ENCODE assay signal across 25 cellular contexts in the genomic region with DNA sequence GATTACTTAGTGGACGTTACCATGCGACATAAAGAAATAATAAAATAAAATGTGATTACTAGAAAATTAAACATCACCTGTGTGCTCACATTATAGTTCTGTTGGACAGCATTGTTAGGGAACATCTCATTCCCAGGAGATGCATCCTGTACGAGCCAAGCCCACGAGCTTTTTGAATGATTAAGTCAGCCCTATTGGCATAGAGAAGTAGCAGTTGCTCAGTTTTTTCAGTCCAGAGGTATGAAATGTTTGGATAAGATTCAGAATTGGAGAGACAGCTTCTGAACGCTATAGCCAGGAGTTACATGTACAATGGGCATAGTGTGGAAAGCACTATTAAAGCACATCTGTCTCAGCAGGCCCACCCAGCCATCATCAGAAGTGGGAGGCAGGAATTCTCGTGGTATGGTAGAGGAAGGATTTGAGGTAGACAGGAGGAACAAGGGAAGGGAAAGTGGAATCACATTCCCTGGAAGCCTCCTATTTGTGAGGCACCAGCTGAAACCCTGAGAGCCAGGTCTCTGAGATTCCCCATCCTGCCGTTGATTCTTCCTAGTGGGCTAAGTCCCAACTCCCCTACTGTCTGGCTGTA. TPM values are rescaled to one million over a fixed set of nuclear protein-coding genes. Genes with fewer than 3 reads are reported as not detected.
DNase-seq lines count a peak whose midpoint lies in the region; ATAC-seq, FAIRE-seq and TF ChIP-seq lines count a peak whose summit lies in the region.
"Had no signal": no experiment of that assay in that cellular context is flagged by ENCODE, and none has a peak within 500 bp of the region (broad histone marks: within the 10 kb centered on the region; RNA-seq: fewer than 3 reads in every experiment).

No MANE protein-coding gene starts in this region.

- H3K27ac ChIP-seq in H9 (ENCODE audit: insufficient read length, low read depth, low read length), result peak overlapping the region; percentile 38
- peak overlapping the region; percentile 47 for H3K27ac ChIP-seq in keratinocyte (ENCODE audit: control insufficient read depth, insufficient read depth, low read length)
- H3K27ac ChIP-seq: heart right ventricle, sigmoid colon, upper lobe of left lung had no signal

- H3K18ac ChIP-seq in H9 (ENCODE audit: insufficient read length, low read depth, low read length), result no peak overlapping the region

- no peak overlapping the region for H3K4me2 ChIP-seq in H9 (ENCODE audit: insufficient read depth, insufficient read length, low read length)
- H3K4me2 ChIP-seq in keratinocyte (ENCODE audit: control insufficient read depth, extremely low read depth, insufficient read depth, low read depth, low read length), result no peak overlapping the region
- H3K4me2 ChIP-seq in skeletal muscle satellite cell (ENCODE audit: low read length), result peak overlapping the region; percentile 58

- H2AFZ ChIP-seq in H9 (ENCODE audit: low read length) (no peak overlapping the region), keratinocyte (ENCODE audit: control insufficient read depth, low read length) (no peak overlapping the region)

- H3K36me3 ChIP-seq in keratinocyte (ENCODE audit: control insufficient read depth in 2 of 2, extremely low read depth in 1 of 2, insufficient read depth in 2 of 2, low read length in 2 of 2) (peaks cover 0 to 4% of the 10 kb centered on the region in 2 experiments), skeletal muscle satellite cell (ENCODE audit: insufficient read depth, low read length) (peaks cover 5% of the 10 kb centered on the region)
- H3K36me3 ChIP-seq: heart right ventricle, sigmoid colon, upper lobe of left lung had no signal

- peaks cover 67% of the 10 kb centered on the region for H3K4me1 ChIP-seq in H9 (ENCODE audit: insufficient read depth, low read length)
- peaks cover 41% of the 10 kb centered on the region for H3K4me1 ChIP-seq in keratinocyte (ENCODE audit: control insufficient read depth, extremely low read depth, insufficient read depth, low read length)
- H3K4me1 ChIP-seq in skeletal muscle satellite cell (ENCODE audit: control insufficient read depth, insufficient read depth, low read length), result peaks cover 88% of the 10 kb centered on the region

- H3K36me3 Mint-ChIP-seq in H9 (ENCODE audit: insufficient read depth in 1 of 3, low read depth in 3 of 3), result no peaks in the 10 kb centered on the region; a peak in 2 of 7 replicates
- no peaks in the 10 kb centered on the region for H3K36me3 Mint-ChIP-seq in activated T-cell treated with anti-CD3 and anti-CD28 coated beads, Interleukin-2, amount 50 U/mL, for 24 hours (ENCODE audit: low read depth)

- H3K9me3 Mint-ChIP-seq in H9, result no peaks in the 10 kb centered on the region
- H3K9me3 Mint-ChIP-seq in activated T-cell treated with anti-CD3 and anti-CD28 coated beads, Interleukin-2, amount 50 U/mL, for 24 hours, result no peaks in the 10 kb centered on the region
- H3K9me3 Mint-ChIP-seq: dendritic cell treated with granulocyte-macrophage colony-stimulating factor and Interleukin-4, amounts not matched to agents 40 ng/mL and 50 ng/mL, for 4 days; neural crest cell had no signal

- H3K9me3 ChIP-seq in H9 (ENCODE audit: control insufficient read depth, low read depth, low read length), result no peaks in the 10 kb centered on the region
- H3K9me3 ChIP-seq in keratinocyte (ENCODE audit: control insufficient read depth, low read depth, low read length), result no peaks in the 10 kb centered on the region
- no peaks in the 10 kb centered on the region for H3K9me3 ChIP-seq in skeletal muscle satellite cell (replicated peaks; ENCODE audit: low read length)
- H3K9me3 ChIP-seq: heart right ventricle, sigmoid colon, upper lobe of left lung had no signal

- TF ChIP-seq CTCF in H9 (conservative IDR thresholded peaks at IDR 0.05) (no peak), astrocyte of the spinal cord (IDR thresholded peaks at IDR 0.05; ENCODE audit: low read depth, low read length) (no peak), keratinocyte (optimal IDR thresholded peaks at IDR 0.05 in 1 of 3, IDR thresholded peaks at IDR 0.05 in 1 of 3, conservative IDR thresholded peaks at IDR 0.05 in 1 of 3; ENCODE audit: extremely low read depth in 1 of 3, insufficient read depth in 2 of 3, low read length in 3 of 3) (no peak)

- no peaks in the 10 kb centered on the region for H3K27me3 ChIP-seq in H9 (ENCODE audit: insufficient read depth, low read length)
- H3K27me3 ChIP-seq in keratinocyte (ENCODE audit: control insufficient read depth, extremely low read depth, insufficient read depth, low read length), result no peaks in the 10 kb centered on the region
- no peaks in the 10 kb centered on the region for H3K27me3 ChIP-seq in skeletal muscle satellite cell (ENCODE audit: control insufficient read depth, insufficient read depth, low read length)
- H3K27me3 ChIP-seq: heart right ventricle, sigmoid colon, upper lobe of left lung had no signal

- H2BK120ac ChIP-seq in H9 (ENCODE audit: low read depth, low read length, poor library complexity, severe bottlenecking), result no peak overlapping the region

- H2BK15ac ChIP-seq in H9 (ENCODE audit: low read depth, low read length), result no peak overlapping the region

- H3K14ac ChIP-seq in H9 (ENCODE audit: insufficient read depth, low read length), result no peak overlapping the region

- H4K20me1 ChIP-seq in H9 (ENCODE audit: control insufficient read depth, insufficient read depth, insufficient read length) (no peaks in the 10 kb centered on the region), keratinocyte (ENCODE audit: control insufficient read depth, extremely low read depth, insufficient read depth, low read length) (no peaks in the 10 kb centered on the region)

- in situ Hi-C loops in astrocyte of the spinal cord (cut with HindIII; ENCODE audit: low sequenced_read_pairs), result no loop called here

- H3K56ac ChIP-seq in H9 (ENCODE audit: insufficient read length, low read depth, low read length), result no peak overlapping the region

- no peaks in the 10 kb centered on the region for H3K23me2 ChIP-seq in H9 (ENCODE audit: insufficient read length, low read depth, low read length, poor library complexity, severe bottlenecking)

- H4K8ac ChIP-seq in H9 (replicated peaks; ENCODE audit: insufficient read length, low read depth, low read length), result no peak overlapping the region

- no peak overlapping the region for H3T11ph ChIP-seq in H9 (ENCODE audit: low read length)

- no peak overlapping the region for H3K9ac ChIP-seq in H9 (ENCODE audit: extremely low read depth, insufficient read length, low read length)
- no peak overlapping the region for H3K9ac ChIP-seq in keratinocyte (ENCODE audit: control insufficient read depth, extremely low read depth, insufficient read depth, low read length)
- H3K9ac ChIP-seq in skeletal muscle satellite cell (ENCODE audit: low read depth, low read length), result peak overlapping the region; percentile 33

- peaks cover 2% of the 10 kb centered on the region for H3K9me1 ChIP-seq in keratinocyte (ENCODE audit: control insufficient read depth, extremely low read depth, insufficient read depth, low read length)

- H3K4me3 ChIP-seq in astrocyte of the spinal cord (ENCODE audit: low read depth, low read length) (no peak overlapping the region), keratinocyte (ENCODE audit: control insufficient read depth in 2 of 3, extremely low read depth in 1 of 3, insufficient read depth in 2 of 3, low read depth in 1 of 3, low read length in 3 of 3) (no peak overlapping the region), skeletal muscle satellite cell (ENCODE audit: low read length) (peak overlapping the region; percentile 4)
- H3K4me3 ChIP-seq: heart right ventricle, sigmoid colon, upper lobe of left lung had no signal

- ATAC-seq in GM21529 (IDR thresholded peaks at IDR 0.05; ENCODE audit: unreplicated experiment), result no peak
- no peak for ATAC-seq in HG03342 (IDR thresholded peaks at IDR 0.05; ENCODE audit: unreplicated experiment)
- ATAC-seq: heart right ventricle, T-helper 17 cell had no signal

- FAIRE-seq in keratinocyte (lab: Jason Lieb, UNC), result no peak
- FAIRE-seq: endometrium, G401.6 had no signal

- H3K27me3 Mint-ChIP-seq in H9 (ENCODE audit: low read depth), result no peaks in the 10 kb centered on the region
- peaks cover 13% of the 10 kb centered on the region for H3K27me3 Mint-ChIP-seq in activated T-cell treated with anti-CD3 and anti-CD28 coated beads, Interleukin-2, amount 50 U/mL, for 24 hours
- H3K27me3 Mint-ChIP-seq: dendritic cell treated with granulocyte-macrophage colony-stimulating factor and Interleukin-4, amounts not matched to agents 40 ng/mL and 50 ng/mL, for 4 days had no signal

- peaks cover 76 to 91% of the 10 kb centered on the region in 2 experiments for H3K4me1 Mint-ChIP-seq in H9
- peaks cover 12% of the 10 kb centered on the region for H3K4me1 Mint-ChIP-seq in activated T-cell treated with anti-CD3 and anti-CD28 coated beads, Interleukin-2, amount 50 U/mL, for 24 hours (ENCODE audit: low read depth)

- H3K79me1 ChIP-seq in H9 (ENCODE audit: insufficient read depth, low read depth, low read length, poor library complexity, severe bottlenecking), result no peaks in the 10 kb centered on the region

- DNase-seq in H9 (no peak), astrocyte of the spinal cord (ENCODE audit: low read depth, low spot score) (peak; percentile 45), keratinocyte (ENCODE audit: low read depth, low spot score) (no peak)
- DNase-seq in activated T-cell treated with anti-CD3 and anti-CD28 coated beads, Interleukin-2, amount 50 U/mL, for 24 hours, result no peak
- DNase-seq in activated CD4-positive, alpha-beta T cell treated with anti-CD3 and anti-CD28 coated beads for 4 hours, result no peak
- DNase-seq: activated CD4-positive, alpha-beta T cell treated with anti-CD3 and anti-CD28 coated beads for 48 hours; activated naive CD4-positive, alpha-beta T cell treated with Interleukin-2 at 50 U/mL for 16 hours; activated T-cell treated with anti-CD3 and anti-CD28 coated beads, Interleukin-2, amount 50 U/mL, for 48 hours; heart right ventricle; Kasumi-1; NCI-H1048; NCI-H187; NCI-H2171 treated with DMSO at 0.1 percent for 48 hours; NCI-H524; sigmoid colon; stimulated activated CD4-positive, alpha-beta T cell treated with anti-CD3 and anti-CD28 coated beads, Interleukin-1b, Interleukin-23, amount 100 ng/mL, for 48 hours; T-helper 17 cell; upper lobe of left lung had no signal

- no peak overlapping the region for H4K5ac ChIP-seq in H9 (ENCODE audit: insufficient read length, low read depth, low read length)

- H2BK5ac ChIP-seq in H9 (ENCODE audit: insufficient read length, low read length), result no peak overlapping the region

- peak overlapping the region in 2 of 3 experiments; percentile 26 to 48; a peak in 2 of 7 replicates for H3K27ac Mint-ChIP-seq in H9
- H3K27ac Mint-ChIP-seq in activated T-cell treated with anti-CD3 and anti-CD28 coated beads, Interleukin-2, amount 50 U/mL, for 24 hours, result no peak overlapping the region
- H3K27ac Mint-ChIP-seq: T-helper 17 cell had no signal

- H3K23ac ChIP-seq in H9 (ENCODE audit: insufficient read length, low read depth, low read length), result no peak overlapping the region

- H2AK5ac ChIP-seq in H9 (ENCODE audit: insufficient read length, low read length), result no peak overlapping the region

- no peak overlapping the region for H3K4ac ChIP-seq in H9 (ENCODE audit: low read depth, low read length)

- H3K79me2 ChIP-seq in H9 (ENCODE audit: insufficient read depth, low read length) (peaks cover 81% of the 10 kb centered on the region), keratinocyte (ENCODE audit: control insufficient read depth, insufficient read depth, low read length) (peaks cover 92% of the 10 kb centered on the region)

- dilution Hi-C loops in keratinocyte (cut with MboI; ENCODE audit: extremely low pct_ligation_motif_present, low sequenced_read_pairs), result no loop called here

- no peak overlapping the region for H2BK20ac ChIP-seq in H9 (ENCODE audit: low read depth, low read length, poor library complexity, severe bottlenecking)

- H4K91ac ChIP-seq in H9 (ENCODE audit: insufficient read length, low read depth, low read length), result no peak overlapping the region

- no CpG with 5 or more reads among the region's 7 CpGs for WGBS in H9 (ENCODE audit: extremely low coverage, insufficient read length, low lambda C conversion rate)

- H2BK12ac ChIP-seq in H9 (ENCODE audit: insufficient read length, low read depth, low read length), result peak overlapping the region; percentile 17

- H3K4me3 Mint-ChIP-seq in H9, result no peak overlapping the region
- no peak overlapping the region for H3K4me3 Mint-ChIP-seq in activated T-cell treated with anti-CD3 and anti-CD28 coated beads, Interleukin-2, amount 50 U/mL, for 24 hours
- H3K4me3 Mint-ChIP-seq: dendritic cell treated with granulocyte-macrophage colony-stimulating factor and Interleukin-4, amounts not matched to agents 40 ng/mL and 50 ng/mL, for 4 days; neural crest cell; T-helper 17 cell had no signal

RNA-seq across cellular contexts. Expression of a gene that starts 8.6 kb away (rescaled TPM):
- 45.9 and 47.3 TPM in 2 replicates for total RNA-seq in H9 (2021)
- polyA plus RNA-seq in keratinocyte, result 80.2 to 125 TPM (median 95.3 TPM) in 3 replicates
- 164 TPM for polyA plus RNA-seq in keratinocyte (2011; ENCODE audit: low read depth)
- 91.4 and 123 TPM in 2 replicates for polyA plus RNA-seq in keratinocyte (2011; cell fraction: cytosol; rRNA removed)
- polyA plus RNA-seq in keratinocyte (2011; cell fraction: nucleus; rRNA removed), result 58.8 and 65.8 TPM in 2 replicates
- 66.1 and 86.1 TPM in 2 replicates for polyA plus RNA-seq in keratinocyte (2012; ENCODE audit: low replicate concordance)
- polyA minus RNA-seq in keratinocyte, result 28.6 to 83.5 TPM (median 82.7 TPM) in 3 replicates
- 77.3 TPM for polyA minus RNA-seq in keratinocyte (2011; cell fraction: cytosol; rRNA and poly(A)+ RNA removed)
- polyA minus RNA-seq in keratinocyte (2011; cell fraction: nucleus; rRNA and poly(A)+ RNA removed), result 34.2 and 61.2 TPM in 2 replicates
- 42.8 and 47.8 TPM in 2 replicates for total RNA-seq in skeletal muscle satellite cell (2012; rRNA removed)
